Comparison of ENCODE assay signal across 8 cellular contexts in the genomic region with DNA sequence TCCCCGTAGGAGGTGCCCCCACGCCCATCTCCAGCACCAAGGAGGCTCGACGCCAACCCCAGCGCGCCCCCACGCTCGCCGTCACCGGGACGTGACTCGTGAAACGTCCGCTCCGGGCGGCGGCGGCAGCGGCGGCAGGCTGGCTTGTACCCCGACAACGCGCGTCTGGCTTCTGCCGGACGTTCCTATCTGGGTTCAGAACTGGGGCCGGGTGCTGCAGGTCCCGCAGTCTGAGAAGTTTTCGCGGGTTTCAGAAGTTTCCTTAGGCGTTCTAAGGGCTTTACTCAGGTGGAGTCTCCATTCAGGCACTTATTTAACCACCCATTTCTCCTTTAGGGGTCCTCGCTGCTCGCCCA. TPM values are rescaled to one million over a fixed set of nuclear protein-coding genes. Genes with fewer than 3 reads are reported as not detected.
DNase-seq lines count a peak whose midpoint lies in the region; ATAC-seq, FAIRE-seq and TF ChIP-seq lines count a peak whose summit lies in the region.

No MANE protein-coding gene starts in this region.

- H3K4me3 Mint-ChIP-seq in activated T-helper 17 cell treated with anti-CD3 and anti-CD28 coated beads, Interleukin-2, amount 50 U/mL, for 72 hours = peak overlapping the region; percentile 91

- FAIRE-seq in pancreas (lab: Jason Lieb, UNC) = no peak

- DNase-seq in AG10803 (ENCODE audit: low read depth) (peak; percentile 89), Peyer's patch (peak; percentile 77 to 91 (median 89)), foreskin keratinocyte (no peak), pancreas (peak; percentile 79 to 92 (median 83)), tibial nerve (ENCODE audit: low spot score in 2 of 2) (peak; percentile 68 to 73)

- TF ChIP-seq CTCF in AG10803 (conservative IDR thresholded peaks at IDR 0.05; ENCODE audit: low read length) (no peak), Peyer's patch (IDR thresholded peaks at IDR 0.05) (peak in 1 of 6 experiments; percentile 3), foreskin keratinocyte (conservative IDR thresholded peaks at IDR 0.05) (no peak), pancreas (IDR thresholded peaks at IDR 0.05) (no peak), tibial nerve (IDR thresholded peaks at IDR 0.05) (peak in 1 of 5 experiments; percentile 20)

- H3K9me3 ChIP-seq in Peyer's patch (no peaks in the 10 kb centered on the region), pancreas (no peaks in the 10 kb centered on the region), tibial nerve (no peaks in the 10 kb centered on the region)

- H3K4me1 ChIP-seq in Peyer's patch = peaks cover 0 to 43% (median 12%) of the 10 kb centered on the region in 4 donors
- peaks cover 17% of the 10 kb centered on the region for H3K4me1 ChIP-seq in foreskin keratinocyte
- peaks cover 2 to 29% (median 11%) of the 10 kb centered on the region in 3 donors for H3K4me1 ChIP-seq in pancreas
- H3K4me1 ChIP-seq in tibial nerve = peaks cover 0 to 49% (median 34%) of the 10 kb centered on the region in 4 donors

- H3K36me3 Mint-ChIP-seq in activated T-helper 17 cell treated with anti-CD3 and anti-CD28 coated beads, Interleukin-2, amount 50 U/mL, for 72 hours (ENCODE audit: low read depth) = peaks cover 60% of the 10 kb centered on the region

- H3K27me3 Mint-ChIP-seq in activated T-helper 17 cell treated with anti-CD3 and anti-CD28 coated beads, Interleukin-2, amount 50 U/mL, for 72 hours = no peaks in the 10 kb centered on the region

- H3K36me3 ChIP-seq in Peyer's patch (peaks cover 0 to under 1% (median 0%) of the 10 kb centered on the region in 3 donors), pancreas (no peaks in the 10 kb centered on the region), tibial nerve (no peaks in the 10 kb centered on the region)

- no peaks in the 10 kb centered on the region for H3K9me3 Mint-ChIP-seq in activated T-helper 17 cell treated with anti-CD3 and anti-CD28 coated beads, Interleukin-2, amount 50 U/mL, for 72 hours

- peak in 1 of 2 donors; percentile 80 for TF ChIP-seq EP300 in tibial nerve (IDR thresholded peaks at IDR 0.05)

- H3K27me3 ChIP-seq in Peyer's patch (no peaks in the 10 kb centered on the region), foreskin keratinocyte (no peaks in the 10 kb centered on the region), pancreas (no peaks in the 10 kb centered on the region), tibial nerve (no peaks in the 10 kb centered on the region)

- peaks cover 28% of the 10 kb centered on the region for H3K4me1 Mint-ChIP-seq in activated T-helper 17 cell treated with anti-CD3 and anti-CD28 coated beads, Interleukin-2, amount 50 U/mL, for 72 hours

- H3K27ac ChIP-seq in Peyer's patch (peak overlapping the region; percentile 95 to 99 (median 98)), foreskin keratinocyte (peak overlapping the region; percentile 75), pancreas (peak overlapping the region; percentile 94 to 98 (median 97)), tibial nerve (peak overlapping the region; percentile 87 to 100 (median 98))

- peak overlapping the region; percentile 96 for H3K27ac Mint-ChIP-seq in activated T-helper 17 cell treated with anti-CD3 and anti-CD28 coated beads, Interleukin-2, amount 50 U/mL, for 72 hours

- peak overlapping the region; percentile 79 for H3K4me3 ChIP-seq in AG10803 (ENCODE audit: low read length)
- peak overlapping the region; percentile 89 to 96 (median 90) for H3K4me3 ChIP-seq in Peyer's patch
- peak overlapping the region; percentile 63 to 93 (median 88) for H3K4me3 ChIP-seq in pancreas
- H3K4me3 ChIP-seq in tibial nerve = peak overlapping the region; percentile 82 to 98 (median 90)

- TF ChIP-seq POLR2A in Peyer's patch (IDR thresholded peaks at IDR 0.05) (no peak), tibial nerve (IDR thresholded peaks at IDR 0.05) (peak; percentile 9 to 42)

- intact Hi-C loops in pancreas (cut with DNase I) = no loop called here

- WGBS in pancreas, 2 donors = 0% methylated on average over 33 of the region's 33 CpGs
- 0 to 1% methylated on average over 21 to 27 of the region's 33 CpGs for whole genome bisulfite sequencing in tibial nerve, 2 donors

- ATAC-seq in GM18873 (IDR thresholded peaks at IDR 0.05; ENCODE audit: low FRiP score, unreplicated experiment) = peak; percentile 24
- ATAC-seq in HG03103 (IDR thresholded peaks at IDR 0.05; ENCODE audit: low read depth, unreplicated experiment) = peak; percentile 22
- ATAC-seq in activated T-helper 17 cell treated with anti-CD3 and anti-CD28 coated beads, Interleukin-2, amount 50 U/mL, for 72 hours (replicated peaks) = peak; percentile 42
- peak; percentile 38 for ATAC-seq in foreskin keratinocyte
- peak; percentile 25 to 64 (median 51) for ATAC-seq in pancreas

RNA-seq across cellular contexts. Expression of a gene that starts 0.7 kb away (rescaled TPM):
- total RNA-seq in Peyer's patch = 10 to 100 TPM; 65.6 to 78.5 (median 72.9) TPM
- total RNA-seq in activated T-helper 17 cell treated with anti-CD3 and anti-CD28 coated beads, Interleukin-2, amount 50 U/mL, for 72 hours = 100 to 1,000 TPM; 161 to 255 TPM
- 79.7 and 87.7 TPM in 2 replicates for total RNA-seq in foreskin keratinocyte
- polyA plus RNA-seq in foreskin keratinocyte = 54.0 and 59.2 TPM in 2 replicates
- total RNA-seq in pancreas = 10 to 100 TPM; 32.6 to 49.6 (median 43.6) TPM
- 10 to 100 TPM; 14.2 to 30.5 TPM for polyA plus RNA-seq in pancreas
- total RNA-seq in tibial nerve = 100 to 1,000 TPM in 1 of 4 donors, 10 to 100 TPM in 3; 73.9 to 110 (median 93.6) TPM

RNA-seq across cellular contexts. Expression of a gene that starts 42.5 kb away (rescaled TPM):
- total RNA-seq in Peyer's patch (10 to 100 TPM in 3 of 4 donors, 1 to 10 TPM in 1; 7.5 to 19.0 (median 15.4) TPM), foreskin keratinocyte (32.8 and 33.6 TPM in 2 replicates), pancreas (1 to 10 TPM; 3.4 to 8.4 (median 4.5) TPM), tibial nerve (10 to 100 TPM; 20.9 to 30.2 (median 27.9) TPM)
- total RNA-seq in activated T-helper 17 cell treated with anti-CD3 and anti-CD28 coated beads, Interleukin-2, amount 50 U/mL, for 72 hours = 10 to 100 TPM; 19.5 to 22.3 TPM
- polyA plus RNA-seq in foreskin keratinocyte (16.7 and 17.8 TPM in 2 replicates), pancreas (1 to 10 TPM; 6.3 to 7.3 TPM)

Comparison
In these comparisons a context has a peak if more than half of its experiments do, and no peak if none do; other contexts are left out.
1. DNase-seq: peak in AG10803 (single experiment), Peyer's patch (3 of 3), pancreas (6 of 6) and tibial nerve (2 of 2); none in foreskin keratinocyte (0 of 2).
2. POLR2A ChIP-seq: peak in tibial nerve (2 of 2); none in Peyer's patch (0 of 2).
3. Peak in every context shown above with its lines, with median percentiles within 50 percentile points of each other: H3K4me3 ChIP-seq, ATAC-seq and H3K27ac ChIP-seq.